Comparison of ENCODE assay signal across 9 cellular contexts in genomic region chr6:118810420-118811027, GRCh38.
DNase-seq lines count a peak whose midpoint lies in the region; ATAC-seq, FAIRE-seq and TF ChIP-seq lines count a peak whose summit lies in the region.
"Had no signal": no experiment of that assay in that cellular context is flagged by ENCODE, and none has a peak within 500 bp of the region (broad histone marks: within the 10 kb centered on the region; RNA-seq: fewer than 3 reads in every experiment).

No MANE protein-coding gene starts in this region.

- peak overlapping the region; percentile 38 for H3K27ac ChIP-seq in OCI-LY1 (ENCODE audit: low read depth, low read length, poor library complexity, severe bottlenecking)

- peaks cover 22% of the 10 kb centered on the region for H3K4me1 ChIP-seq in OCI-LY1 (ENCODE audit: insufficient read depth, low read length, severe bottlenecking)

- H3K4me2 ChIP-seq in OCI-LY1 (ENCODE audit: low read length): peak overlapping the region; percentile 8; the same call in 1 of the 2 replicates

- no peak overlapping the region for H2AFZ ChIP-seq in OCI-LY1 (ENCODE audit: low read length)

- ATAC-seq in GM18498 (IDR thresholded peaks at IDR 0.05; ENCODE audit: unreplicated experiment) (peak; percentile 88), HG02642 (IDR thresholded peaks at IDR 0.05; ENCODE audit: poor library complexity, unreplicated experiment) (peak; percentile 85)
- ATAC-seq: HCT116 had no signal

- no peak for TF ChIP-seq CTCF in OCI-LY1 (IDR thresholded peaks at IDR 0.05; ENCODE audit: low read length)

- H3K36me3 ChIP-seq in OCI-LY1 (ENCODE audit: insufficient read depth, low read length): peaks cover 12% of the 10 kb centered on the region; the same call in 1 of the 2 replicates

- H3K9ac ChIP-seq in OCI-LY1 (ENCODE audit: low read length): no peak overlapping the region

- H3K4me3 ChIP-seq in OCI-LY1 (ENCODE audit: low read depth, low read length, poor library complexity, severe bottlenecking): no peak overlapping the region

- no peak for FAIRE-seq in HTR-8/SVneo (lab: Jason Lieb, UNC)
- FAIRE-seq in H54 (lab: Jason Lieb, UNC): no peak

- H4K20me1 ChIP-seq in OCI-LY1 (ENCODE audit: insufficient read depth, low read length): no peaks in the 10 kb centered on the region

- no peaks in the 10 kb centered on the region for H3K9me2 ChIP-seq in OCI-LY1 (ENCODE audit: low read depth, low read length)

- H3K9me3 ChIP-seq in OCI-LY1 (ENCODE audit: low read length): no peaks in the 10 kb centered on the region

- no peak for TF ChIP-seq POLR2A in H54 (IDR thresholded peaks at IDR 0.05; ENCODE audit: low read depth, low read length)

- no peaks in the 10 kb centered on the region for H3K27me3 ChIP-seq in OCI-LY1 (ENCODE audit: insufficient read depth, low read length)

- no peaks in the 10 kb centered on the region for H3F3A ChIP-seq in OCI-LY1 (ENCODE audit: insufficient read depth, low read length)

- DNase-seq in activated naive CD4-positive, alpha-beta T cell treated with Interleukin-2 at 50 U/mL for 16 hours: peak; percentile 62
- DNase-seq in stimulated activated CD8-positive, alpha-beta memory T cell treated with anti-CD3 and anti-CD28 coated beads, Interleukin-4, amount 100 ng/mL, for 24 hours (ENCODE audit: low read depth): peak; percentile 37
- DNase-seq in HTR-8/SVneo (ENCODE audit: insufficient read length, low spot score) (no peak), H54 (ENCODE audit: insufficient read length, low spot score) (no peak), NCI-H146 treated with DMSO at 0.1 percent for 48 hours (lab: John Stamatoyannopoulos, UW; ENCODE audit: unreplicated experiment) (no peak)

- H3K79me2 ChIP-seq in OCI-LY1 (ENCODE audit: insufficient read depth, low read length): no peaks in the 10 kb centered on the region

Comparison
In these comparisons a context has a peak if more than half of its experiments do, and no peak if none do; other contexts are left out.
1. DNase-seq: peak in activated naive CD4-positive, alpha-beta T cell treated with Interleukin-2 at 50 U/mL for 16 hours (single experiment) and stimulated activated CD8-positive, alpha-beta memory T cell treated with anti-CD3 and anti-CD28 coated beads, Interleukin-4, amount 100 ng/mL, for 24 hours (single experiment); none in HTR-8/SVneo (single experiment), H54 (single experiment) and NCI-H146 treated with DMSO at 0.1 percent for 48 hours (single experiment).